In the genomic region with DNA sequence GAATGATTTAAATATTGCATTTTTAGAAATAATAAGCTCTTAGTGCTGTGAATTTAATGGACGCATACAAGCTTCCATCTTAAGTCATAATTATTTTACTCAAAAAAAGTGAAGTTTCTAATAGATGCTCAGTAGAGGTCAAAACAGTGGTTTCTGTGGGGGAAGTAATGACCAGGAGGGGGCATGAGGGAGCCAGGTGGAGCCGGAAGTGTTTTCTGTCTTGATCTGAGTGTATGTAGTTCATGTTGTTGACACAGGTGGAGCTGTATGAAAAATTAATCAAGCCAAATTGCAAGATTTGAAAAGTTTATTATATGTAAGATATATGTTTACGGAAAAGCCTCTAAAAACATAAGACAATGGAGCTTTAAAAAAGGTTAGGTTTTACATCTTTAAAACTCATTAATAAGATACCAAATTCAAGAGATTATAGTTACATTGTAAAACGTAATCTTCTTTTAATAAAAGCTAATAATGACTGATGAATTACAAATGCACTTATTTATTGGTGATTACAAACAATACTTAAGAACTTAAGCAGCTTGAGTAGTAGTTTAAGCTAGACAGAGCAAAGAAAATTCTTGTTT, we compare ENCODE assay signal across 8 cellular contexts.
DNase-seq lines count a peak whose midpoint lies in the region; ATAC-seq and TF ChIP-seq lines count a peak whose summit lies in the region.

No MANE protein-coding gene starts in this region.

- no peaks in the 10 kb centered on the region for H4K20me1 ChIP-seq in IMR-90 (ENCODE audit: insufficient read depth, low read length)

- BruUV-seq in IMR-90 (replicated peaks; lab: Mats Ljungman, UMichigan): no TSS peak

- no peak overlapping the region for H4K5ac ChIP-seq in IMR-90 (ENCODE audit: low read depth, low read length)

- H3K23ac ChIP-seq in IMR-90 (ENCODE audit: low read depth, low read length): no peak overlapping the region

- no peak overlapping the region for H2AFZ ChIP-seq in IMR-90 (replicated peaks; ENCODE audit: low read length, poor library complexity)

- H2AK5ac ChIP-seq in IMR-90 (ENCODE audit: low read depth, low read length): no peak overlapping the region

- no peaks in the 10 kb centered on the region for H3K79me1 ChIP-seq in IMR-90 (ENCODE audit: low read depth in 1 of 2, low read length in 2 of 2)

- no peak overlapping the region for H3K18ac ChIP-seq in IMR-90 (ENCODE audit: low read depth, low read length)

- dilution Hi-C loops in IMR-90 (cut with HindIII; ENCODE audit: low sequenced_read_pairs, unreplicated experiment): no loop called here

- H3K4me2 ChIP-seq in IMR-90 (ENCODE audit: low read depth, low read length): no peak overlapping the region

- H4K8ac ChIP-seq in IMR-90 (ENCODE audit: low read depth in 2 of 2, low read length in 2 of 2): no peak overlapping the region

- H3K4me3 ChIP-seq in IMR-90 (ENCODE audit: insufficient read depth, low read depth, low read length) (no peak overlapping the region), ascending aorta (no peak overlapping the region), right lobe of liver (no peak overlapping the region)

- H3K14ac ChIP-seq in IMR-90 (replicated peaks; ENCODE audit: low read depth, low read length): no peak overlapping the region

- no peak overlapping the region for H2BK15ac ChIP-seq in IMR-90 (ENCODE audit: low read depth, low read length)

- POLR2A ChIA-PET in IMR-90 (lab: Charles Lee; ENCODE audit: unreplicated experiment): no interaction called here

- TF ChIP-seq RAD21 in IMR-90 (IDR thresholded peaks at IDR 0.05; ENCODE audit: low read length): peak; percentile 53

- H3K27me3 ChIP-seq in IMR-90 (ENCODE audit: control insufficient read depth, insufficient read depth, low read length): peaks cover 4% of the 10 kb centered on the region
- no peaks in the 10 kb centered on the region for H3K27me3 ChIP-seq in ascending aorta
- H3K27me3 ChIP-seq in right lobe of liver: no peaks in the 10 kb centered on the region

- intact Hi-C loops in IMR-90 (cut with micrococcal nuclease): loop anchor here (1.0 to 10.0 kb wide), 3 partner anchors 73 to 365 kb away; no protein-coding TSS in a partner anchor
- intact Hi-C loops in ascending aorta (cut with DNase I): loop anchor here (2.0 kb wide), 1 partner anchor 73 kb away; no protein-coding TSS in a partner anchor
- intact Hi-C loops in right lobe of liver (cut with DNase I): loop anchor here in 1 of 2 donors (5.0 kb wide), 1 partner anchor 72 kb away; no protein-coding TSS in a partner anchor

- no peak overlapping the region for H3K4ac ChIP-seq in IMR-90 (ENCODE audit: low read depth, low read length)

- WGBS in IMR-90 (ENCODE audit: extremely low coverage in 2 of 2, insufficient read length in 1 of 2), 2 experiments: no CpG with 5 or more reads among the region's 4 CpGs
- 32% methylated on average over 4 of the region's 4 CpGs for WGBS in right lobe of liver (ENCODE audit: insufficient coverage, low coverage, low lambda C conversion rate, missing lambda C conversion rate)

- no peak overlapping the region for H2BK5ac ChIP-seq in IMR-90 (ENCODE audit: low read depth, low read length, poor library complexity, severe bottlenecking)

- no peak overlapping the region for H3K27ac ChIP-seq in IMR-90 (ENCODE audit: insufficient read depth, low read length)
- H3K27ac ChIP-seq in ascending aorta: no peak overlapping the region
- no peak overlapping the region for H3K27ac ChIP-seq in right lobe of liver

- H4K91ac ChIP-seq in IMR-90 (ENCODE audit: insufficient read depth, low read depth, low read length): no peak overlapping the region

- H3K56ac ChIP-seq in IMR-90 (ENCODE audit: extremely low read depth, insufficient read depth, low read length): no peak overlapping the region

- H3K36me3 ChIP-seq in IMR-90 (ENCODE audit: control insufficient read depth, insufficient read depth, low read length): peaks cover 2% of the 10 kb centered on the region; the same call in 1 of the 2 replicates
- H3K36me3 ChIP-seq in ascending aorta: no peaks in the 10 kb centered on the region
- no peaks in the 10 kb centered on the region for H3K36me3 ChIP-seq in right lobe of liver

- CTCF ChIA-PET in IMR-90 (lab: Yijun Ruan, JAX): interaction anchor here (0.7 to 1.9 kb wide), 6 partner anchors 9 to 96 kb away, joined by 3 to 10 read pairs (median 3); no protein-coding TSS in a partner anchor

- no peak overlapping the region for H2BK20ac ChIP-seq in IMR-90 (ENCODE audit: low read depth, low read length)

- H3K9me1 ChIP-seq in IMR-90 (ENCODE audit: insufficient read depth, low read length): no peaks in the 10 kb centered on the region

- H2AK9ac ChIP-seq in IMR-90 (replicated peaks; ENCODE audit: low read depth, low read length, poor library complexity): no peak overlapping the region

- TF ChIP-seq POLR2A in IMR-90 (IDR thresholded peaks at IDR 0.05; ENCODE audit: low read depth, low read length) (no peak), right lobe of liver (IDR thresholded peaks at IDR 0.05) (no peak)

- H2BK120ac ChIP-seq in IMR-90 (ENCODE audit: low read depth, low read length): no peak overlapping the region

- peak; percentile 8 to 33 for DNase-seq in NCI-H2081 (lab: John Stamatoyannopoulos, UW)
- no peak for DNase-seq in NCI-H2081 treated with DMSO at 0.1 percent for 48 hours (lab: John Stamatoyannopoulos, UW)
- DNase-seq in IMR-90: peak; percentile 38
- DNase-seq in SKM-1 treated with dmso at 0.1 percent for 144 hours (lab: John Stamatoyannopoulos, UW; ENCODE audit: unreplicated experiment): peak; percentile 70
- no peak for DNase-seq in ascending aorta (ENCODE audit: low spot score in 2 of 2)
- no peak for DNase-seq in right lobe of liver
- DNase-seq in stimulated activated naive CD4-positive, alpha-beta T cell (lab: John Stamatoyannopoulos, UW): peak; percentile 3 to 59 (median 32)

- peak; percentile 55 for TF ChIP-seq CTCF in IMR-90 (conservative IDR thresholded peaks at IDR 0.05; ENCODE audit: low read depth, low read length)
- TF ChIP-seq CTCF in ascending aorta (IDR thresholded peaks at IDR 0.05): peak in 2 of 3 experiments; percentile 42 to 49
- TF ChIP-seq CTCF in right lobe of liver (IDR thresholded peaks at IDR 0.05): peak; percentile 44 to 74 (median 66)

- H3K9me3 ChIP-seq in IMR-90 (ENCODE audit: control insufficient read depth, insufficient read depth, low read length) (no peaks in the 10 kb centered on the region), ascending aorta (no peaks in the 10 kb centered on the region), right lobe of liver (no peaks in the 10 kb centered on the region)

- no peak overlapping the region for H3K9ac ChIP-seq in IMR-90 (ENCODE audit: low read depth, low read length)

- peak; percentile 98 for ATAC-seq in GM21786 (IDR thresholded peaks at IDR 0.05; ENCODE audit: unreplicated experiment)
- ATAC-seq in IMR-90 (ENCODE audit: low read depth): peak; percentile 56; the same call in 1 of the 2 replicates
- peak; percentile 70 to 91 (median 76) for ATAC-seq in right lobe of liver

- in situ Hi-C loops in IMR-90 (cut with MboI; ENCODE audit: low sequenced_read_pairs): no loop called here

- H3K4me1 ChIP-seq in IMR-90 (ENCODE audit: control insufficient read depth, insufficient read depth, low read length) (no peaks in the 10 kb centered on the region), ascending aorta (no peaks in the 10 kb centered on the region), right lobe of liver (peaks cover 0 to 2% (median 0%) of the 10 kb centered on the region in 4 donors)

TF ChIP-seq in IMR-90, 13 proteins besides CTCF, POLR2A, EP300 and RAD21:
- TF ChIP-seq MAFK (IDR thresholded peaks at IDR 0.05; ENCODE audit: low read depth, low read length) (no peak), SMC3 (IDR thresholded peaks at IDR 0.05; ENCODE audit: low read depth, low read length) (peak; percentile 66), FOS (IDR thresholded peaks at IDR 0.05; ENCODE audit: low read depth, low read length) (no peak), CHD1 (IDR thresholded peaks at IDR 0.05; ENCODE audit: low read depth, low read length) (no peak)

Comparison
In these comparisons a context has a peak if more than half of its experiments do, and no peak if none do; other contexts are left out.
1. DNase-seq: peak in NCI-H2081 (2 of 2), IMR-90 (single experiment), SKM-1 treated with dmso at 0.1 percent for 144 hours (single experiment) and stimulated activated naive CD4-positive, alpha-beta T cell (6 of 6); none in NCI-H2081 treated with DMSO at 0.1 percent for 48 hours (single experiment), ascending aorta (0 of 2) and right lobe of liver (0 of 3).
2. Peak in every context shown above with its lines, with median percentiles within 50 percentile points of each other: ATAC-seq and CTCF ChIP-seq.